ENCODE assay signal across 10 cellular contexts in genomic region chr17:42277342-42277712, GRCh38. TPM values are rescaled to one million over a fixed set of nuclear protein-coding genes. Genes with fewer than 3 reads are reported as not detected.
DNase-seq lines count a peak whose midpoint lies in the region; ATAC-seq and TF ChIP-seq lines count a peak whose summit lies in the region.
"Had no signal": no experiment of that assay in that cellular context is flagged by ENCODE, and none has a peak within 500 bp of the region (broad histone marks: within the 10 kb centered on the region; RNA-seq: fewer than 3 reads in every experiment).

No MANE protein-coding gene starts in this region.

- BruUV-seq in OCI-LY7 (replicated peaks; lab: Mats Ljungman, UMichigan) = no TSS peak

- peaks cover 29% of the 10 kb centered on the region; the same call in 1 of the 2 replicates for H3K79me2 ChIP-seq in OCI-LY7 (ENCODE audit: insufficient read depth, low read depth, low read length)

- intact Hi-C loops in OCI-LY7 (cut with micrococcal nuclease; ENCODE audit: unreplicated experiment) (loop anchor here (10.0 kb wide), 1 partner anchor 53 kb away; no protein-coding TSS in a partner anchor), esophagus muscularis mucosa (cut with DNase I) (no loop called here), psoas muscle (cut with DNase I) (loop anchor here (5.0 to 10.0 kb wide), 2 partner anchors 45 to 143 kb away; no protein-coding TSS in a partner anchor)

- DNase-seq in OCI-LY7 (ENCODE audit: low spot score) = no peak
- no peak for DNase-seq in esophagus muscularis mucosa (ENCODE audit: extremely low spot score)
- DNase-seq in psoas muscle = no peak
- no peak for DNase-seq in GM19238 (ENCODE audit: insufficient read length, low spot score)
- no peak for DNase-seq in amygdala (lab: John Stamatoyannopoulos, UW)
- no peak for DNase-seq in AG20443 (ENCODE audit: low spot score)
- DNase-seq in T-helper 9 cell = no peak

- H3K36me3 ChIP-seq in OCI-LY7 (ENCODE audit: insufficient read depth, low read length) (no peaks in the 10 kb centered on the region), esophagus muscularis mucosa (no peaks in the 10 kb centered on the region), psoas muscle (ENCODE audit: insufficient read depth in 1 of 2, low read depth in 1 of 2) (no peaks in the 10 kb centered on the region)
- H3K36me3 ChIP-seq: upper lobe of left lung had no signal

- H3K27ac ChIP-seq in OCI-LY7 (ENCODE audit: low read depth, low read length, poor library complexity, severe bottlenecking) = no peak overlapping the region
- H3K27ac ChIP-seq in esophagus muscularis mucosa (replicated peaks in 1 of 4) = peak overlapping the region; percentile 86 to 94 (median 89)
- H3K27ac ChIP-seq in psoas muscle = peak overlapping the region; percentile 89
- H3K27ac ChIP-seq: SK-N-MC had no signal

- no peaks in the 10 kb centered on the region for H3K9me2 ChIP-seq in OCI-LY7 (ENCODE audit: insufficient read depth, low read length)

- H3K9me3 ChIP-seq in OCI-LY7 (ENCODE audit: low read length) (no peaks in the 10 kb centered on the region), esophagus muscularis mucosa (no peaks in the 10 kb centered on the region), psoas muscle (no peaks in the 10 kb centered on the region)
- H3K9me3 ChIP-seq: upper lobe of left lung had no signal

- no peaks in the 10 kb centered on the region for H3K27me3 ChIP-seq in esophagus muscularis mucosa
- H3K27me3 ChIP-seq in psoas muscle (ENCODE audit: insufficient read depth in 3 of 3, low read length in 2 of 3) = no peaks in the 10 kb centered on the region
- H3K27me3 ChIP-seq: upper lobe of left lung had no signal

- H3K4me1 ChIP-seq in OCI-LY7 (ENCODE audit: insufficient read depth, low read length, poor library complexity, severe bottlenecking) (peaks cover 37% of the 10 kb centered on the region), esophagus muscularis mucosa (peaks cover 26 to 42% (median 39%) of the 10 kb centered on the region in 4 donors), psoas muscle (peaks cover 36% of the 10 kb centered on the region)

- H3K4me2 ChIP-seq in OCI-LY7 (ENCODE audit: low read length) = peak overlapping the region; percentile 96; the same call in 1 of the 2 replicates

- no peak for TF ChIP-seq POLR2A in esophagus muscularis mucosa (IDR thresholded peaks at IDR 0.05; ENCODE audit: low read depth)

- TF ChIP-seq CTCF in GM12875 (IDR thresholded peaks at IDR 0.05; ENCODE audit: borderline replicate concordance, insufficient read depth, low read depth, low read length) (0 out of 2 replicates have a peak, but pooled peaks have one; percentile 0), OCI-LY7 (conservative IDR thresholded peaks at IDR 0.05; ENCODE audit: low read length) (no peak), esophagus muscularis mucosa (IDR thresholded peaks at IDR 0.05) (no peak), psoas muscle (IDR thresholded peaks at IDR 0.05) (no peak)

- POLR2A ChIA-PET in OCI-LY7 (lab: Charles Lee) = interaction anchor here (0.6 to 0.8 kb wide), 2 partner anchors 17 to 29 kb away, joined by 4 read pairs; no protein-coding TSS in a partner anchor

- 59% methylated on average over 6 of the region's 6 CpGs for WGBS in esophagus muscularis mucosa
- 44 to 51% (median 45%) methylated on average over 6 of the region's 6 CpGs for WGBS in psoas muscle, 3 donors

- TF ChIP-seq EP300 in esophagus muscularis mucosa (IDR thresholded peaks at IDR 0.05) = no peak

- peak in 2 of 4 donors; percentile 6 to 11 for ATAC-seq in psoas muscle

- CTCF ChIA-PET in OCI-LY7 (lab: Charles Lee; ENCODE audit: unreplicated experiment) = no interaction called here

- H2AFZ ChIP-seq in OCI-LY7 (ENCODE audit: low read length) = peak overlapping the region; percentile 91; the same call in 1 of the 2 replicates

- H3K4me3 ChIP-seq in GM12875 (ENCODE audit: low read depth, low read length) (no peak overlapping the region), OCI-LY7 (ENCODE audit: low read depth, low read length, poor library complexity, severe bottlenecking) (no peak overlapping the region), esophagus muscularis mucosa (peak overlapping the region; percentile 76 to 96 (median 90)), psoas muscle (peak overlapping the region; percentile 93)

- H4K20me1 ChIP-seq in OCI-LY7 (ENCODE audit: insufficient read depth, low read length) = peaks cover 14% of the 10 kb centered on the region; the same call in 1 of the 2 replicates

RNA-seq across cellular contexts. Expression of gene STAT5B, which starts 1.1 kb away (rescaled TPM):
- total RNA-seq in OCI-LY7 (2014; rRNA removed; shearing (Covaris generic)) = 32.4 and 33.3 TPM in 2 replicates
- total RNA-seq in OCI-LY7 (2022) (46.7 and 50.5 TPM in 2 replicates), esophagus muscularis mucosa (10 to 100 TPM; 75.0 to 93.4 (median 85.2) TPM), psoas muscle (10 to 100 TPM; 68.8 to 90.1 (median 81.6) TPM)
- 10 to 100 TPM; 15.9 to 61.3 (median 40.2) TPM for polyA plus RNA-seq in psoas muscle

RNA-seq across cellular contexts. Expression of gene STAT5A, which starts 11.0 kb away (rescaled TPM):
- total RNA-seq in OCI-LY7 (2014; rRNA removed; shearing (Covaris generic)) = 1.9 and 3.8 TPM in 2 replicates
- 7.9 TPM in 2 replicates for total RNA-seq in OCI-LY7 (2022)
- 10 to 100 TPM; 42.4 to 97.0 (median 62.7) TPM for total RNA-seq in esophagus muscularis mucosa
- total RNA-seq in psoas muscle = 10 to 100 TPM; 17.3 to 31.5 (median 23.9) TPM
- polyA plus RNA-seq in psoas muscle = 10 to 100 TPM in 2 of 3 donors, 1 to 10 TPM in 1; 8.1 to 12.5 (median 10.5) TPM

Comparison
In these comparisons a context has a peak if more than half of its experiments do, and no peak if none do; other contexts are left out.
1. H3K4me3 ChIP-seq: peak in esophagus muscularis mucosa (4 of 4) and psoas muscle (single experiment); none in GM12875 (single experiment) and OCI-LY7 (single experiment).